Comparison of ENCODE assay signal across 8 cellular contexts in the genomic region with DNA sequence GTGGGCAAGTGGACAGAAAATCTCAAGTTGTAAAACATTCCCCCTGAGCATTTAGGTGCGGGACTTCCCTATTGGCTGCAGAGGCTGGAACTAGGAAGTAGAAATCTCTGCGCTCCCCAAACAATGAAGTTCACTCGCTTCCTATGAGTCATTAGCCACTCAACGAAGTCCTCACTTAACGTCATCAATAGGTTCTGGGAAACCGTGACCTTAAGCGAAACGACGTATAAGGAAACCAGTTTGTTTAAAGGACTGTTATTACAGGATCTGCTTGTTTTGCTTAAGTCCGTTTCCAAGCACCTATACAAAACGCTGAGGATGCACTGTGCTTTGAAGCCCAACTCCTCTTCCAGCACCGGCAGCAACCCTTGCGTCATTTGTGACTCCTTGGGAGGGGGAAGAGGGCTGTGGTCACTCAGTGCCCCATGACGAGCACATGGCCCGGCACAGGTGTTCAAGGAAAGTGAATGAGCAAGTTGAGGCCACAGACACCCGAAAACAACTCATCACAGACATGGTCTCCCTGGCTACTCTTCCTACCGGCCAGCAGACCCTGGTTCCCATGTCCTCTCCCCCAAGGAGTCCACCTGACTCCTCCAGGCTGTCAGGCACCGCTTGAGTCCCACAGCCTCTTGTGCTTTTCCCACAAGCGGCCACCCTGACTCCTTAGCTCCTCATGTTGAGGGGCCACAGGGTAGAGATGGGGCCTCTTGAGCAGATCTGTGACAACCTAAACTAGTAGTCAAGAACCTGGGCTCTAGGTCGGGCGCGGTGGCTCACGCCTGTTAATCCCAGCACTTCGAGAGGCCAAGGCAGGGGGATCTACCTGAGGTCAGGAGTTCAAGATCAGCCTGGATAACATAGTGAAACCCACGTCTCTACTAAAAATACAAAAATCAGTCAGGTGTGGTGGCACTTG. TPM values are rescaled to one million over a fixed set of nuclear protein-coding genes. Genes with fewer than 3 reads are reported as not detected.
DNase-seq lines count a peak whose midpoint lies in the region; ATAC-seq and TF ChIP-seq lines count a peak whose summit lies in the region.

No MANE protein-coding gene starts in this region.

- peak; percentile 92 for DNase-seq in M059J (ENCODE audit: low read depth)
- DNase-seq in WTC11 (ENCODE audit: low spot score), result no peak
- DNase-seq in effector memory CD8-positive, alpha-beta T cell, result peak; percentile 34 to 67 (median 59)
- peak; percentile 95 for DNase-seq in osteoblast (ENCODE audit: insufficient read length, low spot score, missing footprints)
- DNase-seq in mesenteric fat pad (ENCODE audit: low spot score), result no peak

- POLR2A ChIA-PET in WTC11 (lab: Charles Lee), result interaction anchor here (0.6 to 0.7 kb wide), 3 partner anchors 10 to 1717 kb away, joined by 3 to 4 read pairs (median 4); a partner anchor contains a TSS

- ATAC-seq in GM18867 (IDR thresholded peaks at IDR 0.05; ENCODE audit: unreplicated experiment), result peak; percentile 30
- ATAC-seq in WTC11, result peak; percentile 2
- peak; percentile 67 for ATAC-seq in effector memory CD8-positive, alpha-beta T cell (replicated peaks)
- no peak for ATAC-seq in HG03460 (IDR thresholded peaks at IDR 0.05; ENCODE audit: unreplicated experiment)
- ATAC-seq in HG03354 (IDR thresholded peaks at IDR 0.05; ENCODE audit: poor library complexity, severe bottlenecking, unreplicated experiment), result no peak

- no peaks in the 10 kb centered on the region for H3K27me3 Mint-ChIP-seq in WTC11 (ENCODE audit: low read depth)
- no peaks in the 10 kb centered on the region for H3K27me3 Mint-ChIP-seq in effector memory CD8-positive, alpha-beta T cell

- TF ChIP-seq CTCF in WTC11 (IDR thresholded peaks at IDR 0.05) (no peak), osteoblast (IDR thresholded peaks at IDR 0.05; ENCODE audit: extremely low read depth, low read depth, low read length) (no peak)

- no peak overlapping the region for H2AFZ ChIP-seq in osteoblast (ENCODE audit: low read length)

- H3K36me3 ChIP-seq in osteoblast (ENCODE audit: insufficient read depth, low read length), result peaks cover 30% of the 10 kb centered on the region

- peak overlapping the region; percentile 95 for H3K27ac Mint-ChIP-seq in WTC11
- peak overlapping the region; percentile 62 to 90 for H3K27ac Mint-ChIP-seq in effector memory CD8-positive, alpha-beta T cell

- H3K36me3 Mint-ChIP-seq in WTC11, result peaks cover 34% of the 10 kb centered on the region
- peaks cover 61% of the 10 kb centered on the region for H3K36me3 Mint-ChIP-seq in effector memory CD8-positive, alpha-beta T cell (ENCODE audit: insufficient read depth)

- H3K4me3 Mint-ChIP-seq in WTC11, result no peak overlapping the region
- peak overlapping the region; percentile 15 to 29 for H3K4me3 Mint-ChIP-seq in effector memory CD8-positive, alpha-beta T cell

- peak overlapping the region; percentile 26 for H3K4me3 ChIP-seq in osteoblast (ENCODE audit: insufficient read depth, low read length)

- peaks cover 35% of the 10 kb centered on the region for H3K4me1 ChIP-seq in osteoblast (ENCODE audit: insufficient read depth, low read length)

- peaks cover 51% of the 10 kb centered on the region for H3K4me1 Mint-ChIP-seq in WTC11
- peaks cover 22 to 31% of the 10 kb centered on the region in 2 donors for H3K4me1 Mint-ChIP-seq in effector memory CD8-positive, alpha-beta T cell (ENCODE audit: low read depth in 2 of 2)

- H3K9me3 ChIP-seq in osteoblast (ENCODE audit: low read depth, low read length), result no peaks in the 10 kb centered on the region

- peak overlapping the region; percentile 37 for H3K4me2 ChIP-seq in osteoblast (ENCODE audit: insufficient read depth, low read length)

- H4K20me1 ChIP-seq in osteoblast (ENCODE audit: insufficient read depth, low read length), result peaks cover 20% of the 10 kb centered on the region

- peaks cover 29% of the 10 kb centered on the region for H3K79me2 ChIP-seq in osteoblast (ENCODE audit: insufficient read depth, low read length)

- no peaks in the 10 kb centered on the region for H3K27me3 ChIP-seq in osteoblast (ENCODE audit: insufficient read depth, low read length)

- H3K9me3 Mint-ChIP-seq in WTC11, result no peaks in the 10 kb centered on the region
- H3K9me3 Mint-ChIP-seq in effector memory CD8-positive, alpha-beta T cell, result no peaks in the 10 kb centered on the region

- H3K27ac ChIP-seq in osteoblast (ENCODE audit: low read depth, low read length), result peak overlapping the region; percentile 96

- CTCF ChIA-PET in WTC11 (lab: Charles Lee), result no interaction called here

TF ChIP-seq in WTC11, 78 proteins besides CTCF, POLR2A, EP300 and RAD21 (continues in another document):
- TF ChIP-seq TP53 (CRISPR knock-in tag; IDR thresholded peaks at IDR 0.05) (no peak), CREM (CRISPR knock-in tag; IDR thresholded peaks at IDR 0.05) (no peak), PRRX2 (CRISPR knock-in tag; IDR thresholded peaks at IDR 0.05) (peak; percentile 9; the same call in 1 of the 2 replicates), SOX15 (CRISPR knock-in tag; IDR thresholded peaks at IDR 0.05) (no peak)
- TF ChIP-seq, protein P1, sequence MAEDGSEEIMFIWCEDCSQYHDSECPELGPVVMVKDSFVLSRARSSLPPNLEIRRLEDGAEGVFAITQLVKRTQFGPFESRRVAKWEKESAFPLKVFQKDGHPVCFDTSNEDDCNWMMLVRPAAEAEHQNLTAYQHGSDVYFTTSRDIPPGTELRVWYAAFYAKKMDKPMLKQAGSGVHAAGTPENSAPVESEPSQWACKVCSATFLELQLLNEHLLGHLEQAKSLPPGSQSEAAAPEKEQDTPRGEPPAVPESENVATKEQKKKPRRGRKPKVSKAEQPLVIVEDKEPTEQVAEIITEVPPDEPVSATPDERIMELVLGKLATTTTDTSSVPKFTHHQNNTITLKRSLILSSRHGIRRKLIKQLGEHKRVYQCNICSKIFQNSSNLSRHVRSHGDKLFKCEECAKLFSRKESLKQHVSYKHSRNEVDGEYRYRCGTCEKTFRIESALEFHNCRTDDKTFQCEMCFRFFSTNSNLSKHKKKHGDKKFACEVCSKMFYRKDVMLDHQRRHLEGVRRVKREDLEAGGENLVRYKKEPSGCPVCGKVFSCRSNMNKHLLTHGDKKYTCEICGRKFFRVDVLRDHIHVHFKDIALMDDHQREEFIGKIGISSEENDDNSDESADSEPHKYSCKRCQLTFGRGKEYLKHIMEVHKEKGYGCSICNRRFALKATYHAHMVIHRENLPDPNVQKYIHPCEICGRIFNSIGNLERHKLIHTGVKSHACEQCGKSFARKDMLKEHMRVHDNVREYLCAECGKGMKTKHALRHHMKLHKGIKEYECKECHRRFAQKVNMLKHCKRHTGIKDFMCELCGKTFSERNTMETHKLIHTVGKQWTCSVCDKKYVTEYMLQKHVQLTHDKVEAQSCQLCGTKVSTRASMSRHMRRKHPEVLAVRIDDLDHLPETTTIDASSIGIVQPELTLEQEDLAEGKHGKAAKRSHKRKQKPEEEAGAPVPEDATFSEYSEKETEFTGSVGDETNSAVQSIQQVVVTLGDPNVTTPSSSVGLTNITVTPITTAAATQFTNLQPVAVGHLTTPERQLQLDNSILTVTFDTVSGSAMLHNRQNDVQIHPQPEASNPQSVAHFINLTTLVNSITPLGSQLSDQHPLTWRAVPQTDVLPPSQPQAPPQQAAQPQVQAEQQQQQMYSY (CRISPR knock-in tag; IDR thresholded peaks at IDR 0.05), result no peak
- TF ChIP-seq, protein P2, sequence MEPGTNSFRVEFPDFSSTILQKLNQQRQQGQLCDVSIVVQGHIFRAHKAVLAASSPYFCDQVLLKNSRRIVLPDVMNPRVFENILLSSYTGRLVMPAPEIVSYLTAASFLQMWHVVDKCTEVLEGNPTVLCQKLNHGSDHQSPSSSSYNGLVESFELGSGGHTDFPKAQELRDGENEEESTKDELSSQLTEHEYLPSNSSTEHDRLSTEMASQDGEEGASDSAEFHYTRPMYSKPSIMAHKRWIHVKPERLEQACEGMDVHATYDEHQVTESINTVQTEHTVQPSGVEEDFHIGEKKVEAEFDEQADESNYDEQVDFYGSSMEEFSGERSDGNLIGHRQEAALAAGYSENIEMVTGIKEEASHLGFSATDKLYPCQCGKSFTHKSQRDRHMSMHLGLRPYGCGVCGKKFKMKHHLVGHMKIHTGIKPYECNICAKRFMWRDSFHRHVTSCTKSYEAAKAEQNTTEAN (CRISPR knock-in tag; IDR thresholded peaks at IDR 0.05), result no peak
- TF ChIP-seq, protein P3, sequence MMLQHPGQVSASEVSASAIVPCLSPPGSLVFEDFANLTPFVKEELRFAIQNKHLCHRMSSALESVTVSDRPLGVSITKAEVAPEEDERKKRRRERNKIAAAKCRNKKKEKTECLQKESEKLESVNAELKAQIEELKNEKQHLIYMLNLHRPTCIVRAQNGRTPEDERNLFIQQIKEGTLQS (CRISPR knock-in tag; conservative IDR thresholded peaks at IDR 0.05), result 0 out of 2 replicates have a peak, but pooled peaks have one; percentile 20

RNA-seq across cellular contexts. Expression of a gene that starts 4.8 kb away (rescaled TPM):
- total RNA-seq in M059J (2014; rRNA removed; shearing (Covaris generic)), result 26.6 and 28.7 TPM in 2 replicates
- total RNA-seq in WTC11 (2021), result 2,962 to 3,158 TPM (median 2,999 TPM) in 3 replicates
- total RNA-seq in osteoblast, result 44.9 and 56.0 TPM in 2 replicates
- 1,454 TPM for total RNA-seq in mesenteric fat pad

RNA-seq across cellular contexts. Expression of a gene that starts 14.4 kb away (rescaled TPM):
- 68.4 and 97.7 TPM in 2 replicates for total RNA-seq in M059J (2014; rRNA removed; shearing (Covaris generic))
- total RNA-seq in WTC11 (2021) (109 to 135 TPM (median 110 TPM) in 3 replicates), osteoblast (71.9 and 91.2 TPM in 2 replicates), mesenteric fat pad (84.5 TPM)

RNA-seq across cellular contexts. Expression of a gene that starts 18.5 kb away (rescaled TPM):
- 8.6 and 11.7 TPM in 2 replicates for total RNA-seq in M059J (2014; rRNA removed; shearing (Covaris generic))
- total RNA-seq in WTC11 (2021), result 62.3 to 72.0 TPM (median 63.6 TPM) in 3 replicates
- total RNA-seq in osteoblast, result 21.4 and 21.5 TPM in 2 replicates
- 56.4 TPM for total RNA-seq in mesenteric fat pad

RNA-seq across cellular contexts. Expression of a gene that starts 24.3 kb away (rescaled TPM):
- 6.0 and 10.8 TPM in 2 replicates for total RNA-seq in M059J (2014; rRNA removed; shearing (Covaris generic))
- total RNA-seq in WTC11 (2021) (17.3 to 22.2 TPM (median 18.4 TPM) in 3 replicates), osteoblast (6.2 and 6.5 TPM in 2 replicates), mesenteric fat pad (1,383 TPM)

RNA-seq across cellular contexts. Expression of a gene that starts 39.8 kb away (rescaled TPM):
- 46.7 and 47.3 TPM in 2 replicates for total RNA-seq in M059J (2014; rRNA removed; shearing (Covaris generic))
- 37.6 to 42.9 TPM (median 39.4 TPM) in 3 replicates for total RNA-seq in WTC11 (2021)
- 19.9 and 23.0 TPM in 2 replicates for total RNA-seq in osteoblast
- total RNA-seq in mesenteric fat pad, result 34.1 TPM

Comparison
In these comparisons a context has a peak if more than half of its experiments do, and no peak if none do; other contexts are left out.
1. ATAC-seq: peak in GM18867 (single experiment), WTC11 (single experiment) and effector memory CD8-positive, alpha-beta T cell (single experiment); none in HG03460 (single experiment) and HG03354 (single experiment).
2. DNase-seq: peak in M059J (single experiment), effector memory CD8-positive, alpha-beta T cell (3 of 3) and osteoblast (single experiment); none in WTC11 (single experiment) and mesenteric fat pad (single experiment).
3. RNA of a gene that starts 4.8 kb away (total RNA-seq): 2,962 to 3,158 TPM in WTC11 and 1,454 TPM in mesenteric fat pad (single experiment); 44.9 to 56.0 TPM in osteoblast and 26.6 to 28.7 TPM in M059J; every median in the first group is over 10 times any median in the second.